In genomic region chr17:39663688-39664580, GRCh38 we compare ENCODE assay signal across 9 cellular contexts. TPM values are rescaled to one million over a fixed set of nuclear protein-coding genes. Genes with fewer than 3 reads are reported as not detected.
DNase-seq lines count a peak whose midpoint lies in the region; ATAC-seq and TF ChIP-seq lines count a peak whose summit lies in the region.
"Had no signal": no experiment of that assay in that cellular context is flagged by ENCODE, and none has a peak within 500 bp of the region (broad histone marks: within the 10 kb centered on the region; RNA-seq: fewer than 3 reads in every experiment).

No MANE protein-coding gene starts in this region.

- DNase-seq in NCI-H82 (lab: John Stamatoyannopoulos, UW) (peak; percentile 69), NCI-H82 treated with DMSO at 0.1 percent for 48 hours (lab: John Stamatoyannopoulos, UW; ENCODE audit: unreplicated experiment) (no peak), caudate nucleus (lab: John Stamatoyannopoulos, UW) (no peak), left colon (peak in 1 of 2 donors; percentile 66), upper lobe of left lung (peak in 1 of 2 donors; percentile 84), NOMO-1 (lab: John Stamatoyannopoulos, UW; ENCODE audit: unreplicated experiment in 2 of 2) (no peak), putamen (ENCODE audit: low spot score) (no peak)
- DNase-seq: activated effector memory CD4-positive, alpha-beta T cell treated with anti-CD3 and anti-CD28 coated beads, Interleukin-2, amount 50 U/mL, for 16 hours had no signal

- no peak for TF ChIP-seq CTCF in upper lobe of left lung (IDR thresholded peaks at IDR 0.05)

- H3K4me1 ChIP-seq in upper lobe of left lung, result peaks cover 92 to 100% (median 97%) of the 10 kb centered on the region in 4 donors

- H3K36me3 ChIP-seq in upper lobe of left lung, result peaks cover 5 to 38% (median 26%) of the 10 kb centered on the region in 4 donors

- WGBS in upper lobe of left lung, 2 donors, result 50 to 56% methylated on average over 9 to 17 of the region's 17 CpGs

- peak overlapping the region; percentile 52 for H3K27ac ChIP-seq in caudate nucleus (ENCODE audit: low read depth, low read length)
- H3K27ac ChIP-seq in upper lobe of left lung, result peak overlapping the region; percentile 20 to 91 (median 88)

- no peak for TF ChIP-seq EP300 in upper lobe of left lung (IDR thresholded peaks at IDR 0.05)

- ATAC-seq in left colon (peak; percentile 59), upper lobe of left lung (ENCODE audit: low FRiP score in 2 of 2) (no peak), HG03139 (IDR thresholded peaks at IDR 0.05; ENCODE audit: unreplicated experiment) (no peak)

- peak in 1 of 4 donors; percentile 21 for TF ChIP-seq POLR2A in upper lobe of left lung (IDR thresholded peaks at IDR 0.05)

- H3K4me3 ChIP-seq in upper lobe of left lung, result no peak overlapping the region

- no peaks in the 10 kb centered on the region for H3K9me3 ChIP-seq in upper lobe of left lung

- intact Hi-C loops in left colon (cut with DNase I, micrococcal nuclease), result no loop called here

- H3K27me3 ChIP-seq in upper lobe of left lung, result peaks cover 0 to 17% (median 9%) of the 10 kb centered on the region in 4 donors

RNA-seq across cellular contexts. Expression of gene TCAP, which starts 1.2 kb away (rescaled TPM):
- total RNA-seq in left colon (under 1 TPM; 0.43 to 0.50 TPM), upper lobe of left lung (1 to 10 TPM in 5 of 6 donors, under 1 TPM in 1; 0.39 to 4.2 (median 2.5) TPM)

RNA-seq across cellular contexts. Expression of gene PNMT, which starts 4.3 kb away (rescaled TPM):
- total RNA-seq in left colon (1 to 10 TPM in 1 of 2 donors, under 1 TPM in 1; 0.73 to 1.0 TPM), upper lobe of left lung (10 to 100 TPM in 3 of 6 donors, 1 to 10 TPM in 3; 3.1 to 21.3 (median 7.0) TPM)

RNA-seq across cellular contexts. Expression of gene PGAP3, which starts 23.9 kb away (rescaled TPM):
- total RNA-seq in left colon, result 10 to 100 TPM; 46.1 to 56.1 TPM
- 10 to 100 TPM; 15.2 to 64.0 (median 27.9) TPM for total RNA-seq in upper lobe of left lung

RNA-seq across cellular contexts. Expression of gene STARD3, which starts 27.0 kb away (rescaled TPM):
- total RNA-seq in left colon (10 to 100 TPM; 37.2 to 44.3 TPM), upper lobe of left lung (100 to 1,000 TPM in 2 of 6 donors, 10 to 100 TPM in 4; 27.5 to 315 (median 84.1) TPM)

RNA-seq across cellular contexts. Expression of gene ERBB2, which starts 35.9 kb away (rescaled TPM):
- total RNA-seq in left colon (100 to 1,000 TPM; 178 to 179 TPM), upper lobe of left lung (100 to 1,000 TPM in 4 of 6 donors, 10 to 100 TPM in 2; 88.6 to 126 (median 112) TPM)
